In the genomic region with DNA sequence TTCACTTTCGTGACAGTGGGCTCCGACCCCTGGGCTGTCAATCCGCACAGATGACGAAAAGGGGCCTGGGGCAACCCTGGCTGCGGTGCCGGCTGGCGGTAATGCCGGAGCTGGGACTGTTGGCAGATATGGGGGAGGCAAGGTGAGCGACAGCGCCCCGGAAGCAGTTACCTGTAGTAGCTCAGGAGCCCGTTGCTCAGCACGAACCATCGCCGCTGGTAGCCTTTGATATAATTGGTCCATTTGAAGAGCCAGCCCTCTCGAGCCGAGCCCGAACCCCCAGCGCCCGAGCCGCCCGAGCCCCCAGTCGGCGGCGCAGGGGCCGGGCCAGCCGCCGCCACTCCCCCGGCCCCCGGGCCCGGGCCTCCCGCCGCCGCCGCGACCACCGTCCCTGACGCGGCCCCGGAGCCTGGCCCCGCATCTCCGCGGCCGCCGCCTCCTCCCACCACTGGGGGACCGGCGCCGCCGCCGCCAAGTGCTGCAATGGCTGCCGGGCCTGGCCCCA, we compare ENCODE assay signal across 8 cellular contexts. TPM values are rescaled to one million over a fixed set of nuclear protein-coding genes. Genes with fewer than 3 reads are reported as not detected.
DNase-seq lines count a peak whose midpoint lies in the region; ATAC-seq and TF ChIP-seq lines count a peak whose summit lies in the region.

No MANE protein-coding gene starts in this region.

- H3K4me3 Mint-ChIP-seq in GM23338: peak overlapping the region; percentile 92

- peaks cover 8% of the 10 kb centered on the region for H3K4me1 ChIP-seq in GM23338 (ENCODE audit: insufficient read depth)
- H3K4me1 ChIP-seq in MM.1S (ENCODE audit: low read length): peaks cover 12% of the 10 kb centered on the region
- peaks cover 7% of the 10 kb centered on the region for H3K4me1 ChIP-seq in mesenchymal stem cell (ENCODE audit: control insufficient read depth, insufficient read depth, low read depth, low read length)

- no peaks in the 10 kb centered on the region for H3F3A ChIP-seq in GM23338 (replicated peaks; ENCODE audit: low read depth)
- no peaks in the 10 kb centered on the region; the same call in 1 of the 2 replicates for H3F3A ChIP-seq in MM.1S (ENCODE audit: insufficient read depth, low read length)

- peak; percentile 4 for ATAC-seq in GM23338

- H2AK5ac ChIP-seq in mesenchymal stem cell (ENCODE audit: low read length, severe bottlenecking): no peak overlapping the region

- H3K79me2 ChIP-seq in GM23338 (replicated peaks; ENCODE audit: insufficient read depth) (peaks cover 45% of the 10 kb centered on the region), MM.1S (ENCODE audit: low read length) (peaks cover 50% of the 10 kb centered on the region)

- TF ChIP-seq CTCF in GM23338 (conservative IDR thresholded peaks at IDR 0.05; ENCODE audit: low read depth in 2 of 2) (no peak), MM.1S (IDR thresholded peaks at IDR 0.05; ENCODE audit: low read length) (no peak)

- peak overlapping the region in 1 of 2 experiments; percentile 97 for H3K23ac ChIP-seq in mesenchymal stem cell (ENCODE audit: low read length in 2 of 2)

- H3K4me3 ChIP-seq in GM23338 (peak overlapping the region; percentile 90), MM.1S (ENCODE audit: low read length) (peak overlapping the region; percentile 76), mesenchymal stem cell (ENCODE audit: insufficient read depth in 1 of 2, low read depth in 1 of 2, low read length in 2 of 2) (peak overlapping the region; percentile 89 to 97)

- peak; percentile 29 for DNase-seq in DMS79 (lab: John Stamatoyannopoulos, UW)
- peak; percentile 73 for DNase-seq in GM23338 (ENCODE audit: low spot score)
- peak; percentile 71 for DNase-seq in MM.1S
- DNase-seq in activated CD4-positive, alpha-beta T cell treated with anti-CD3 and anti-CD28 coated beads, Interleukin-2, amount 50 U/mL, for 1 hour: peak; percentile 71
- peak; percentile 27 for DNase-seq in dermis blood vessel endothelial cell
- DNase-seq in mesenchymal stem cell: peak; percentile 21
- peak; percentile 36 for DNase-seq in stimulated activated CD8-positive, alpha-beta memory T cell treated with anti-CD3 and anti-CD28 coated beads, Interleukin-12 subunit alpha, Interleukin-12 subunit beta, amount 100 ng/mL, for 4 hours (ENCODE audit: low read depth)
- no peak for DNase-seq in T1000 (lab: John Stamatoyannopoulos, UW)

- H3K9me3 ChIP-seq in MM.1S (replicated peaks; ENCODE audit: insufficient read depth, low read length): no peaks in the 10 kb centered on the region
- no peaks in the 10 kb centered on the region for H3K9me3 ChIP-seq in mesenchymal stem cell (ENCODE audit: control insufficient read depth, low read length)

- H2BK12ac ChIP-seq in mesenchymal stem cell (ENCODE audit: low read length in 2 of 2): peak overlapping the region in 1 of 2 experiments; percentile 77

- H2AFZ ChIP-seq in GM23338: no peak overlapping the region
- peak overlapping the region; percentile 6; the same call in 1 of the 2 replicates for H2AFZ ChIP-seq in MM.1S (ENCODE audit: low read length)
- peak overlapping the region; percentile 99 for H2AFZ ChIP-seq in mesenchymal stem cell (ENCODE audit: low read depth, low read length)

- H3K4me2 ChIP-seq in GM23338 (peak overlapping the region; percentile 93), MM.1S (ENCODE audit: low read depth, low read length) (peak overlapping the region; percentile 76; the same call in 1 of the 2 replicates), mesenchymal stem cell (ENCODE audit: low read length, poor library complexity, severe bottlenecking) (peak overlapping the region; percentile 97)

- no peak overlapping the region; the same call in 1 of the 2 replicates for H3K27ac ChIP-seq in GM23338 (ENCODE audit: low read depth)
- H3K27ac ChIP-seq in MM.1S (ENCODE audit: low read length): peak overlapping the region; percentile 81; the same call in 1 of the 2 replicates
- H3K27ac ChIP-seq in mesenchymal stem cell (ENCODE audit: low read length, poor library complexity, severe bottlenecking): no peak overlapping the region

- H3K27ac Mint-ChIP-seq in GM23338: peak overlapping the region; percentile 89

- H3K14ac ChIP-seq in mesenchymal stem cell (ENCODE audit: low read length in 2 of 2): peak overlapping the region; percentile 86 to 98

- H3K9me3 Mint-ChIP-seq in GM23338: no peaks in the 10 kb centered on the region

- H4K20me1 ChIP-seq in GM23338 (replicated peaks; ENCODE audit: insufficient read depth) (peaks cover 28% of the 10 kb centered on the region), MM.1S (ENCODE audit: insufficient read depth, low read length) (no peaks in the 10 kb centered on the region)

- peak overlapping the region; percentile 68 for H4K91ac ChIP-seq in mesenchymal stem cell (ENCODE audit: low read length)

- peak overlapping the region; percentile 81 to 96 for H3K4ac ChIP-seq in mesenchymal stem cell (ENCODE audit: low read depth in 1 of 2, low read length in 2 of 2)

- H3K36me3 Mint-ChIP-seq in GM23338 (ENCODE audit: low read depth): peaks cover 7% of the 10 kb centered on the region; the same call in 1 of the 3 replicates

- H3K9me2 ChIP-seq in GM23338 (ENCODE audit: insufficient read depth): no peaks in the 10 kb centered on the region
- no peaks in the 10 kb centered on the region for H3K9me2 ChIP-seq in MM.1S (replicated peaks; ENCODE audit: insufficient read depth, low read length)

- peak overlapping the region; percentile 99 for H3K18ac ChIP-seq in mesenchymal stem cell (ENCODE audit: low read depth in 1 of 2, low read length in 2 of 2)

- H2BK120ac ChIP-seq in mesenchymal stem cell (ENCODE audit: low read depth, low read length): peak overlapping the region; percentile 85

- H3K79me1 ChIP-seq in mesenchymal stem cell (replicated peaks; ENCODE audit: low read length, poor library complexity, severe bottlenecking): peaks cover 9% of the 10 kb centered on the region

- H3K27me3 Mint-ChIP-seq in GM23338 (ENCODE audit: insufficient read depth, low read depth, poor library complexity): no peaks in the 10 kb centered on the region

- H3K9ac ChIP-seq in MM.1S (ENCODE audit: low read length): peak overlapping the region; percentile 79
- H3K9ac ChIP-seq in mesenchymal stem cell (ENCODE audit: low read length): peak overlapping the region; percentile 93

- H3K36me3 ChIP-seq in GM23338 (ENCODE audit: insufficient read depth): no peaks in the 10 kb centered on the region
- H3K36me3 ChIP-seq in MM.1S (replicated peaks; ENCODE audit: insufficient read depth, low read length): no peaks in the 10 kb centered on the region
- H3K36me3 ChIP-seq in mesenchymal stem cell (ENCODE audit: control insufficient read depth in 1 of 2, insufficient read depth in 2 of 2, low read depth in 1 of 2, low read length in 2 of 2): peaks cover 7 to 15% of the 10 kb centered on the region in 2 experiments

- H2BK15ac ChIP-seq in mesenchymal stem cell (ENCODE audit: low read depth, poor library complexity, severe bottlenecking): peak overlapping the region; percentile 94

- no peaks in the 10 kb centered on the region for H3K27me3 ChIP-seq in GM23338 (ENCODE audit: insufficient read depth)
- H3K27me3 ChIP-seq in MM.1S (replicated peaks; ENCODE audit: insufficient read depth, low read length): no peaks in the 10 kb centered on the region
- H3K27me3 ChIP-seq in mesenchymal stem cell (ENCODE audit: control insufficient read depth in 1 of 2, insufficient read depth in 1 of 2, low read length in 2 of 2): no peaks in the 10 kb centered on the region

- peak overlapping the region; percentile 90 for H4K8ac ChIP-seq in mesenchymal stem cell (ENCODE audit: low read length)

- WGBS in mesenchymal stem cell: 1% methylated on average over 41 of the region's 51 CpGs

- H2BK5ac ChIP-seq in mesenchymal stem cell (ENCODE audit: low read depth, low read length, poor library complexity, severe bottlenecking): peak overlapping the region; percentile 89

- H3K4me1 Mint-ChIP-seq in GM23338: peaks cover 12% of the 10 kb centered on the region

TF ChIP-seq in GM23338, 12 proteins besides CTCF, POLR2A, EP300 and RAD21 (continues in another document):
- no peak for TF ChIP-seq ETS1 (IDR thresholded peaks at IDR 0.05)
- TF ChIP-seq ZNF331 (CRISPR knock-in tag; IDR thresholded peaks at IDR 0.05; ENCODE audit: low read depth): no peak

RNA-seq across cellular contexts. Expression of gene OSBP, which starts 0.4 kb away (rescaled TPM):
- total RNA-seq in GM23338 (2014; rRNA removed; shearing (Covaris generic)): 35.7 and 39.3 TPM in 2 replicates
- 11.0 and 13.1 TPM in 2 replicates for polyA plus RNA-seq in GM23338 (2016; fragmentation: Nextera tagmentation; extraction: Ambion mirVana)
- 41.5 and 68.4 TPM in 2 replicates for total RNA-seq in dermis blood vessel endothelial cell
- 25.4 TPM for polyA plus RNA-seq in mesenchymal stem cell (2013, experiment 1 of 2)
- polyA plus RNA-seq in mesenchymal stem cell (2013, experiment 2 of 2): 25.0 TPM

RNA-seq across cellular contexts. Expression of gene PATL1, which starts 53.7 kb away (rescaled TPM):
- 19.6 and 20.8 TPM in 2 replicates for total RNA-seq in GM23338 (2014; rRNA removed; shearing (Covaris generic))
- 12.3 and 12.9 TPM in 2 replicates for polyA plus RNA-seq in GM23338 (2016; fragmentation: Nextera tagmentation; extraction: Ambion mirVana)
- total RNA-seq in dermis blood vessel endothelial cell: 6.0 and 13.0 TPM in 2 replicates
- 43.6 TPM for polyA plus RNA-seq in mesenchymal stem cell (2013, experiment 1 of 2)
- 43.9 TPM for polyA plus RNA-seq in mesenchymal stem cell (2013, experiment 2 of 2)
